Comparison of ENCODE assay signal across 8 cellular contexts in genomic region chr1:223844962-223845809, GRCh38. TPM values are rescaled to one million over a fixed set of nuclear protein-coding genes. Genes with fewer than 3 reads are reported as not detected.
A peak's percentile ranks its signal among the peaks of the same experiment; 100 is the strongest.
DNase-seq lines count a peak whose midpoint lies in the region; ATAC-seq and TF ChIP-seq lines count a peak whose summit lies in the region.

No MANE protein-coding gene starts in this region.

- peak overlapping the region; percentile 94 to 99 (median 95) for H3K4me3 Mint-ChIP-seq in CD4-positive, CD25-positive, alpha-beta regulatory T cell
- H3K4me3 Mint-ChIP-seq in activated naive CD8-positive, alpha-beta T cell treated with anti-CD3 and anti-CD28 coated beads for 36 hours, result peak overlapping the region; percentile 89

- peaks cover 10% of the 10 kb centered on the region for H3K27me3 Mint-ChIP-seq in CD4-positive, CD25-positive, alpha-beta regulatory T cell
- peaks cover 3% of the 10 kb centered on the region for H3K27me3 Mint-ChIP-seq in activated naive CD8-positive, alpha-beta T cell treated with anti-CD3 and anti-CD28 coated beads for 36 hours

- no peaks in the 10 kb centered on the region for H3K36me3 ChIP-seq in CD4-positive, CD25-positive, alpha-beta regulatory T cell (ENCODE audit: control insufficient read depth, insufficient read depth, low read length)
- H3K36me3 ChIP-seq in RWPE2 (ENCODE audit: low read depth) (no peaks in the 10 kb centered on the region), heart right ventricle (no peaks in the 10 kb centered on the region), aorta (ENCODE audit: control insufficient read depth in 1 of 2, insufficient read depth in 2 of 2, low read length in 1 of 2) (no peaks in the 10 kb centered on the region)

- H3K4me1 Mint-ChIP-seq in CD4-positive, CD25-positive, alpha-beta regulatory T cell, result peaks cover 8 to 51% (median 39%) of the 10 kb centered on the region in 4 donors
- H3K4me1 Mint-ChIP-seq in activated naive CD8-positive, alpha-beta T cell treated with anti-CD3 and anti-CD28 coated beads for 36 hours, result peaks cover 38% of the 10 kb centered on the region

- WGBS in heart right ventricle, 2 donors, result 0 to 1% methylated on average over 67 to 71 of the region's 71 CpGs
- 0 to 1% methylated on average over 43 to 71 of the region's 71 CpGs for WGBS in aorta, 2 donors

- ATAC-seq in CD4-positive, CD25-positive, alpha-beta regulatory T cell (ENCODE audit: low read depth in 2 of 2), result peak; percentile 19 to 22
- ATAC-seq in GM19397 (IDR thresholded peaks at IDR 0.05; ENCODE audit: unreplicated experiment) (peak; percentile 33), RWPE2 (ENCODE audit: low read depth) (peak; percentile 9; the same call in 2 of the 3 replicates), heart right ventricle (peak; percentile 14 to 38 (median 25)), aorta (ENCODE audit: low FRiP score) (peak; percentile 60)

- peak overlapping the region; percentile 95 for H3K27ac ChIP-seq in CD4-positive, CD25-positive, alpha-beta regulatory T cell (ENCODE audit: insufficient read depth, low read length, poor library complexity, severe bottlenecking)
- peak overlapping the region; percentile 81 for H3K27ac ChIP-seq in HL-60 (replicated peaks)
- peak overlapping the region; percentile 75 for H3K27ac ChIP-seq in RWPE2 (ENCODE audit: poor library complexity, severe bottlenecking)
- H3K27ac ChIP-seq in heart right ventricle, result peak overlapping the region; percentile 96 to 100 (median 99)
- H3K27ac ChIP-seq in aorta (ENCODE audit: low read depth in 1 of 2, low read length in 2 of 2), result peak overlapping the region; percentile 98 to 99

- peak overlapping the region; percentile 98 for H3K4me3 ChIP-seq in CD4-positive, CD25-positive, alpha-beta regulatory T cell (ENCODE audit: low read depth, low read length)
- peak overlapping the region; percentile 51 for H3K4me3 ChIP-seq in HL-60 (replicated peaks; ENCODE audit: insufficient read depth, low read length)
- peak overlapping the region; percentile 88 for H3K4me3 ChIP-seq in RWPE2 (ENCODE audit: severe bottlenecking)
- peak overlapping the region; percentile 76 to 95 (median 91) for H3K4me3 ChIP-seq in heart right ventricle
- peak overlapping the region; percentile 77 to 84 for H3K4me3 ChIP-seq in aorta (ENCODE audit: low read length in 2 of 2)

- H3K27me3 ChIP-seq in CD4-positive, CD25-positive, alpha-beta regulatory T cell (ENCODE audit: control insufficient read depth, insufficient read depth, low read length), result peaks cover 2% of the 10 kb centered on the region
- H3K27me3 ChIP-seq in HL-60 (ENCODE audit: insufficient read depth, poor library complexity, severe bottlenecking) (no peaks in the 10 kb centered on the region), RWPE2 (ENCODE audit: insufficient read depth, poor library complexity, severe bottlenecking) (no peaks in the 10 kb centered on the region), heart right ventricle (no peaks in the 10 kb centered on the region), aorta (ENCODE audit: control insufficient read depth in 1 of 2, insufficient read depth in 2 of 2, low read length in 1 of 2) (no peaks in the 10 kb centered on the region)

- TF ChIP-seq CTCF in HL-60 (IDR thresholded peaks at IDR 0.05; ENCODE audit: insufficient read depth, low read length) (no peak), RWPE2 (IDR thresholded peaks at IDR 0.05; ENCODE audit: poor library complexity, severe bottlenecking) (no peak), heart right ventricle (IDR thresholded peaks at IDR 0.05) (no peak)

- no peaks in the 10 kb centered on the region for H3K9me3 ChIP-seq in CD4-positive, CD25-positive, alpha-beta regulatory T cell (ENCODE audit: control insufficient read depth in 2 of 2, low read length in 2 of 2)
- no peaks in the 10 kb centered on the region for H3K9me3 ChIP-seq in RWPE2 (ENCODE audit: severe bottlenecking)
- H3K9me3 ChIP-seq in heart right ventricle, result no peaks in the 10 kb centered on the region
- no peaks in the 10 kb centered on the region for H3K9me3 ChIP-seq in aorta (ENCODE audit: control insufficient read depth, low read length)

- peak; percentile 60 to 66 (median 62) for DNase-seq in CD4-positive, CD25-positive, alpha-beta regulatory T cell
- peak in 1 of 2 experiments; percentile 52 for DNase-seq in HL-60 (ENCODE audit: low read depth in 1 of 2, low spot score in 1 of 2)
- no peak for DNase-seq in RWPE2 (ENCODE audit: low spot score)
- DNase-seq in activated naive CD8-positive, alpha-beta T cell treated with anti-CD3 and anti-CD28 coated beads for 36 hours, result peak; percentile 68
- peak in 1 of 2 donors; percentile 56 for DNase-seq in heart right ventricle
- DNase-seq in putamen (ENCODE audit: low spot score), result peak; percentile 44
- peak in 1 of 2 donors; percentile 79 for DNase-seq in aorta

- peaks cover 29% of the 10 kb centered on the region for H3K4me1 ChIP-seq in CD4-positive, CD25-positive, alpha-beta regulatory T cell (ENCODE audit: control insufficient read depth, insufficient read depth, low read length, poor library complexity, severe bottlenecking)
- H3K4me1 ChIP-seq in RWPE2 (ENCODE audit: insufficient read depth, poor library complexity, severe bottlenecking) (no peaks in the 10 kb centered on the region), heart right ventricle (peaks cover 4 to 62% (median 51%) of the 10 kb centered on the region in 9 donors), aorta (ENCODE audit: control insufficient read depth in 1 of 2, insufficient read depth in 2 of 2, low read length in 2 of 2) (no peaks in the 10 kb centered on the region)

- H3K9me3 Mint-ChIP-seq in CD4-positive, CD25-positive, alpha-beta regulatory T cell, result no peaks in the 10 kb centered on the region
- peaks cover 2% of the 10 kb centered on the region for H3K9me3 Mint-ChIP-seq in activated naive CD8-positive, alpha-beta T cell treated with anti-CD3 and anti-CD28 coated beads for 36 hours

- no peaks in the 10 kb centered on the region for H3K36me3 Mint-ChIP-seq in CD4-positive, CD25-positive, alpha-beta regulatory T cell
- H3K36me3 Mint-ChIP-seq in activated naive CD8-positive, alpha-beta T cell treated with anti-CD3 and anti-CD28 coated beads for 36 hours, result peaks cover 8% of the 10 kb centered on the region

- intact Hi-C loops in heart right ventricle (cut with DNase I) (loop anchor here in 5 of 10 donors (5.0 to 10.0 kb wide), 3 partner anchors 33 to 140 kb away; no protein-coding TSS in a partner anchor), aorta (cut with DNase I) (loop anchor here in 1 of 2 donors (5.0 kb wide), 2 partner anchors 33 to 143 kb away; no protein-coding TSS in a partner anchor)

- H3K27ac Mint-ChIP-seq in CD4-positive, CD25-positive, alpha-beta regulatory T cell, result peak overlapping the region; percentile 98 to 99 (median 98)
- peak overlapping the region; percentile 94 for H3K27ac Mint-ChIP-seq in activated naive CD8-positive, alpha-beta T cell treated with anti-CD3 and anti-CD28 coated beads for 36 hours

RNA-seq across cellular contexts. Expression of gene TP53BP2, which starts 0.6 kb away (rescaled TPM):
- total RNA-seq in CD4-positive, CD25-positive, alpha-beta regulatory T cell, result 93.5 TPM
- polyA plus RNA-seq in CD4-positive, CD25-positive, alpha-beta regulatory T cell, result 1 to 10 TPM; 7.4 to 8.7 (median 7.9) TPM
- total RNA-seq in activated naive CD8-positive, alpha-beta T cell treated with anti-CD3 and anti-CD28 coated beads for 36 hours, result 10 to 100 TPM; 34.7 to 35.2 TPM
- total RNA-seq in heart right ventricle, result 10 to 100 TPM; 16.2 to 25.3 (median 21.2) TPM
- 1 to 10 TPM; 5.9 to 8.8 TPM for polyA plus RNA-seq in heart right ventricle
- total RNA-seq in aorta, result 10 to 100 TPM; 60.6 to 83.9 TPM
- 10 to 100 TPM; 10.3 to 22.3 TPM for polyA plus RNA-seq in aorta

Comparison
In these comparisons a context has a peak if more than half of its experiments do, and no peak if none do; other contexts are left out.
1. ATAC-seq: peak in every context shown above with its lines; median percentile 60 in aorta; 33 in GM19397; 25 in heart right ventricle; 20 in CD4-positive, CD25-positive, alpha-beta regulatory T cell; 9 in RWPE2.